ENCODE assay signal across 21 cellular contexts in the genomic region with DNA sequence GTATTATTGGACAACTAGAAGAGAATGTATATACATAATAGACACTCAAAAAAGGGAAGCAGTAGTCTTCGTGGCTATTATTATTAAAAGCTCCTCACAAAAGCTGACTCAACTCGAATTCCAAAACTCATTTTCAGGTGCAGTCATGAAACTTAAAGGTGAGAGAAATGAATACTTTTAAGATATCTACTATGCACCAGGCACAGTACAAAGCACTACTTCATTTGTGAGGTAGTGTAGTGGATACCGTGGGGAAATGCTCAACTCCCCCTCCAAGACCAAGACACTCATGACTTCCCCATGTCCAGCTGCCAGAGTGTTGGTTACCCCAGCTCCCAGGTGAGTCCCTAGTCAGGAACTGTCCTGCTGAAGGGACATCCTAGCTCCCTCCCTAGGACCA. TPM values are rescaled to one million over a fixed set of nuclear protein-coding genes. Genes with fewer than 3 reads are reported as not detected.
"Had no signal": no experiment of that assay in that cellular context is flagged by ENCODE, and none has a peak within 500 bp of the region (broad histone marks: within the 10 kb centered on the region; RNA-seq: fewer than 3 reads in every experiment).

No MANE protein-coding gene starts in this region.

- H3K27ac Mint-ChIP-seq: activated CD4-positive, alpha-beta T cell treated with anti-CD3 and anti-CD28 coated beads, Interleukin-2, amount 10 ng/mL, durations not matched to agents 24 days and 14 days; activated naive CD8-positive, alpha-beta T cell; stimulated activated effector memory CD8-positive, alpha-beta T cell treated with anti-CD3 and anti-CD28 coated beads, Interleukin-12 subunit alpha, Interleukin-12 subunit beta, amount 100 ng/mL, for 72 hours; T-helper 2 cell treated with Interferon-gamma antibody and Interleukin-4, amounts not matched to agents 5 μg/mL and 100 μg/mL, for 36 hours had no signal

- H3K36me3 Mint-ChIP-seq: activated naive CD8-positive, alpha-beta T cell; stimulated activated effector memory CD8-positive, alpha-beta T cell treated with anti-CD3 and anti-CD28 coated beads, Interleukin-12 subunit alpha, Interleukin-12 subunit beta, amount 100 ng/mL, for 72 hours had no signal

- H3K36me3 ChIP-seq: colonic mucosa, esophagus squamous epithelium, thyroid gland, uterus had no signal

- DNase-seq: activated CD4-positive, alpha-beta T cell treated with anti-CD3 and anti-CD28 coated beads, Interleukin-2, amount 10 ng/mL, durations not matched to agents 24 days and 14 days; activated CD4-positive, CD25-positive, alpha-beta regulatory T cell; activated CD8-positive, alpha-beta memory T cell treated with anti-CD3 and anti-CD28 coated beads for 24 hours; activated gamma-delta T cell treated with Interleukin-2 at 50 U/mL for 16 hours; amniotic stem cell; body of pancreas; central memory CD4-positive, alpha-beta T cell; colonic mucosa; effector CD4-positive, alpha-beta T cell; esophagus squamous epithelium; hippocampal formation; midbrain; retina; thyroid gland; uterus had no signal

- H3K4me3 ChIP-seq: body of pancreas, colonic mucosa, esophagus squamous epithelium, thyroid gland, uterus had no signal

- H3K4me1 ChIP-seq: colonic mucosa, uterus had no signal

- H3K9me3 ChIP-seq: body of pancreas, colonic mucosa, esophagus squamous epithelium, thyroid gland, uterus had no signal

- H3K4me1 Mint-ChIP-seq: activated CD4-positive, alpha-beta T cell treated with anti-CD3 and anti-CD28 coated beads, Interleukin-2, amount 10 ng/mL, durations not matched to agents 24 days and 14 days; stimulated activated effector memory CD8-positive, alpha-beta T cell treated with anti-CD3 and anti-CD28 coated beads, Interleukin-12 subunit alpha, Interleukin-12 subunit beta, amount 100 ng/mL, for 72 hours had no signal

- H3K9me3 Mint-ChIP-seq: activated CD4-positive, alpha-beta T cell treated with anti-CD3 and anti-CD28 coated beads, Interleukin-2, amount 10 ng/mL, durations not matched to agents 24 days and 14 days; stimulated activated effector memory CD8-positive, alpha-beta T cell treated with anti-CD3 and anti-CD28 coated beads, Interleukin-12 subunit alpha, Interleukin-12 subunit beta, amount 100 ng/mL, for 72 hours; T-helper 2 cell treated with Interferon-gamma antibody and Interleukin-4, amounts not matched to agents 5 μg/mL and 100 μg/mL, for 36 hours had no signal

- H3K4me3 Mint-ChIP-seq: activated CD4-positive, alpha-beta T cell treated with anti-CD3 and anti-CD28 coated beads, Interleukin-2, amount 10 ng/mL, durations not matched to agents 24 days and 14 days; activated naive CD8-positive, alpha-beta T cell; stimulated activated effector memory CD8-positive, alpha-beta T cell treated with anti-CD3 and anti-CD28 coated beads, Interleukin-12 subunit alpha, Interleukin-12 subunit beta, amount 100 ng/mL, for 72 hours; T-helper 2 cell treated with Interferon-gamma antibody and Interleukin-4, amounts not matched to agents 5 μg/mL and 100 μg/mL, for 36 hours had no signal

RNA-seq across cellular contexts. Expression of a gene that starts 2.1 kb away (rescaled TPM):
- total RNA-seq: activated CD4-positive, alpha-beta T cell treated with anti-CD3 and anti-CD28 coated beads, Interleukin-2, amount 10 ng/mL, durations not matched to agents 24 days and 14 days; body of pancreas; endothelial cell of umbilical vein; glomerular endothelial cell; myocyte had no signal
- polyA plus RNA-seq: endothelial cell of umbilical vein had no signal
